ENCODE assay signal across 14 cellular contexts in the genomic region with DNA sequence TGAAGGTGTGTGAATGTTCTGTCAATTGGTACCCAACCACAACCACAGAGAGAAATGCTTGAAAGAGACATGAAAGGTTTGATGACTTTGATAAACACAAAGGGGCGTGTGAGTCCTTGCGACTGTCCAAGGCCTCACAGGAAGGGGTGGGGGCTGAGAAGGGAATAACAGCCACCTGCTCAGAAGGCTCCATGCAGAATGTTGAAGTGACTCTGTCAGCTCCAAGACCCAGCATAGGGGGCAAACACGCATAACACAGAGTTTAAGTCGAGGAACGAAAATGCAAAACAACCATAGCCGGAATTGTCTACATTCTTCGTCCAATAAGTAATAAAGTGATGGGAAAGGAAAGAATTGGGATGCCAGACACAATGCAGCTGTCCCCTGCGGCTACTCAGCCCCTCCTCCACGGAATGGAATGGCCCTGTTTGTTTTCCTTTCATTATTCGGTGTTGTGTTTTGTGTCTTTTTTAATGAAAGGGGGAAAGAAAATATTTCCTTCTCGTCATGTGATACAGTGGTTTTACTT. TPM values are rescaled to one million over a fixed set of nuclear protein-coding genes. Genes with fewer than 3 reads are reported as not detected.
DNase-seq lines count a peak whose midpoint lies in the region; ATAC-seq and TF ChIP-seq lines count a peak whose summit lies in the region.
"Had no signal": no experiment of that assay in that cellular context is flagged by ENCODE, and none has a peak within 500 bp of the region (broad histone marks: within the 10 kb centered on the region; RNA-seq: fewer than 3 reads in every experiment).

No MANE protein-coding gene starts in this region.

- TF ChIP-seq POLR2A in testis (IDR thresholded peaks at IDR 0.05) (no peak), breast epithelium (IDR thresholded peaks at IDR 0.05) (no peak)

- DNase-seq in NCI-H2227 (lab: John Stamatoyannopoulos, UW; ENCODE audit: unreplicated experiment) (peak; percentile 16), NCI-H2227 treated with DMSO at 0.1 percent for 48 hours (lab: John Stamatoyannopoulos, UW) (no peak), choroid plexus epithelial cell (ENCODE audit: low read depth) (peak; percentile 73), medulla oblongata (ENCODE audit: extremely low spot score) (peak; percentile 5), testis (peak; percentile 32), RWPE1 (ENCODE audit: low spot score) (no peak), breast epithelium (ENCODE audit: low spot score in 2 of 2) (no peak)
- no peak for DNase-seq in natural killer cell treated with Interleukin-12 subunit alpha and Interleukin-12 subunit beta and Interleukin-15 and Interleukin-18, amount 100 ng/mL, for 72 hours (ENCODE audit: low spot score)
- DNase-seq: 8988T; activated CD4-positive, alpha-beta T cell treated with anti-CD3 and anti-CD28 coated beads for 48 hours; activated T-cell treated with anti-CD3 and anti-CD28 coated beads, Interleukin-2, amount 50 U/mL, for 72 hours; Karpas-422; midbrain; NCI-H2081 treated with DMSO at 0.1 percent for 48 hours had no signal

- H3K36me3 ChIP-seq in testis (ENCODE audit: low read depth, missing control alignments) (no peaks in the 10 kb centered on the region), breast epithelium (no peaks in the 10 kb centered on the region)

- H3K4me3 ChIP-seq in choroid plexus epithelial cell (ENCODE audit: low read depth, low read length) (peak overlapping the region; percentile 35), testis (no peak overlapping the region), breast epithelium (no peak overlapping the region)

- WGBS in testis, 2 donors = 49 to 50% methylated on average over 11 of the region's 11 CpGs

- no peaks in the 10 kb centered on the region for H3K27me3 Mint-ChIP-seq in natural killer cell treated with Interleukin-12 subunit alpha and Interleukin-12 subunit beta and Interleukin-15 and Interleukin-18, amount 100 ng/mL, for 72 hours

- POLR2A ChIA-PET in RWPE1 (lab: Yijun Ruan, JAX; ENCODE audit: low non-redundant PET) = no interaction called here

- H3K27ac Mint-ChIP-seq in natural killer cell treated with Interleukin-12 subunit alpha and Interleukin-12 subunit beta and Interleukin-15 and Interleukin-18, amount 100 ng/mL, for 72 hours = no peak overlapping the region
- H3K27ac Mint-ChIP-seq: activated T-cell treated with anti-CD3 and anti-CD28 coated beads, Interleukin-2, amount 50 U/mL, for 72 hours had no signal

- TF ChIP-seq CTCF in choroid plexus epithelial cell (conservative IDR thresholded peaks at IDR 0.05; ENCODE audit: low read depth, low read length) (no peak), testis (IDR thresholded peaks at IDR 0.05) (no peak), RWPE1 (conservative IDR thresholded peaks at IDR 0.05; ENCODE audit: low read depth) (no peak), breast epithelium (IDR thresholded peaks at IDR 0.05) (no peak)

- no peaks in the 10 kb centered on the region for H3K9me3 Mint-ChIP-seq in natural killer cell treated with Interleukin-12 subunit alpha and Interleukin-12 subunit beta and Interleukin-15 and Interleukin-18, amount 100 ng/mL, for 72 hours
- H3K9me3 Mint-ChIP-seq: activated T-cell treated with anti-CD3 and anti-CD28 coated beads, Interleukin-2, amount 50 U/mL, for 72 hours had no signal

- H3K27ac ChIP-seq in testis = no peak overlapping the region
- H3K27ac ChIP-seq in RWPE1 = no peak overlapping the region
- no peak overlapping the region for H3K27ac ChIP-seq in breast epithelium

- CTCF ChIA-PET in RWPE1 (lab: Yijun Ruan, JAX) = no interaction called here

- H3K9me3 ChIP-seq in testis (no peaks in the 10 kb centered on the region), breast epithelium (no peaks in the 10 kb centered on the region)

- H3K4me3 Mint-ChIP-seq in natural killer cell treated with Interleukin-12 subunit alpha and Interleukin-12 subunit beta and Interleukin-15 and Interleukin-18, amount 100 ng/mL, for 72 hours = no peak overlapping the region
- H3K4me3 Mint-ChIP-seq: activated T-cell treated with anti-CD3 and anti-CD28 coated beads, Interleukin-2, amount 50 U/mL, for 72 hours had no signal

- intact Hi-C loops in testis (cut with DNase I; ENCODE audit: low total_unique reads) = no loop called here
- intact Hi-C loops in breast epithelium (cut with DNase I; ENCODE audit: low total_unique reads) = no loop called here

- ATAC-seq in natural killer cell treated with Interleukin-12 subunit alpha and Interleukin-12 subunit beta and Interleukin-15 and Interleukin-18, amount 100 ng/mL, for 72 hours = no peak
- ATAC-seq: activated T-cell treated with anti-CD3 and anti-CD28 coated beads, Interleukin-2, amount 50 U/mL, for 72 hours had no signal

- H3K4me1 Mint-ChIP-seq in natural killer cell treated with Interleukin-12 subunit alpha and Interleukin-12 subunit beta and Interleukin-15 and Interleukin-18, amount 100 ng/mL, for 72 hours (ENCODE audit: low read depth in 2 of 2) = peaks cover 6 to 9% of the 10 kb centered on the region in 2 donors

- H3K27me3 ChIP-seq in testis (no peaks in the 10 kb centered on the region), breast epithelium (no peaks in the 10 kb centered on the region)

- H3K4me1 ChIP-seq in testis = no peaks in the 10 kb centered on the region
- no peaks in the 10 kb centered on the region for H3K4me1 ChIP-seq in breast epithelium

- H3K36me3 Mint-ChIP-seq in natural killer cell treated with Interleukin-12 subunit alpha and Interleukin-12 subunit beta and Interleukin-15 and Interleukin-18, amount 100 ng/mL, for 72 hours = no peaks in the 10 kb centered on the region

RNA-seq across cellular contexts. Expression of a gene that starts 19.9 kb away (rescaled TPM):
- total RNA-seq in testis (1 to 10 TPM; 2.5 to 4.3 TPM), breast epithelium (1 to 10 TPM in 1 of 3 donors, not detected in 2; 1.3 TPM)
- polyA plus RNA-seq in testis (ENCODE audit: insufficient read depth, low read depth, low replicate concordance) = 1.8 TPM
- total RNA-seq in natural killer cell treated with Interleukin-12 subunit alpha and Interleukin-12 subunit beta and Interleukin-15 and Interleukin-18, amount 100 ng/mL, for 72 hours = not detected
- total RNA-seq: activated T-cell treated with anti-CD3 and anti-CD28 coated beads, Interleukin-2, amount 50 U/mL, for 72 hours had no signal

RNA-seq across cellular contexts. Expression of a gene that starts 52.8 kb away (rescaled TPM):
- total RNA-seq in testis = 10 to 100 TPM; 19.1 to 27.4 TPM
- polyA plus RNA-seq in testis (ENCODE audit: insufficient read depth, low read depth, low replicate concordance) = 10.7 TPM
- total RNA-seq in breast epithelium = 10 to 100 TPM; 21.1 to 36.9 (median 24.9) TPM
- 1 to 10 TPM; 5.4 to 7.7 TPM for total RNA-seq in natural killer cell treated with Interleukin-12 subunit alpha and Interleukin-12 subunit beta and Interleukin-15 and Interleukin-18, amount 100 ng/mL, for 72 hours

Comparison
In these comparisons a context has a peak if more than half of its experiments do, and no peak if none do; other contexts are left out.
1. DNase-seq: peak in NCI-H2227 (single experiment), choroid plexus epithelial cell (single experiment), medulla oblongata (single experiment) and testis (single experiment); none in NCI-H2227 treated with DMSO at 0.1 percent for 48 hours (single experiment), RWPE1 (single experiment), breast epithelium (0 of 2) and natural killer cell treated with Interleukin-12 subunit alpha and Interleukin-12 subunit beta and Interleukin-15 and Interleukin-18, amount 100 ng/mL, for 72 hours (single experiment).